In the genomic region with DNA sequence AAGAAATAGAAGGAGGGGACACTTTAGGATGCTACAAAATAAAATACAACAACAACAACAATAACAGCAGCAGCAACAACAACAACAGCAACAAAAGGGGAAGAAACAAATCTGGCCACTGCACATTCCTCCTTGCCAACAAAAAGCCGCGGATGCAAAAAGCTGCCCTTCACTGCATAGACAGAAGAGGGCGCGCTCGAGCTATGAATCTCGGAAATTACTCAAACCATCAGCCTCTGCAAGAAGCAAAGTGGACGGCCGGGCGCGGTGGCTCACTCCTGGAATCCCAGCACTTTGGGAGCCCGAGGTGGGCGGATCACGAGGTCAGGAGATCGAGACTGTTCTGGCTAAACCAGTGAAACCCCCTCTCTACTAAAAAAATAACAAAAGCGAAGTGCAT, we compare ENCODE assay signal across 19 cellular contexts. TPM values are rescaled to one million over a fixed set of nuclear protein-coding genes. Genes with fewer than 3 reads are reported as not detected.
DNase-seq lines count a peak whose midpoint lies in the region; ATAC-seq, FAIRE-seq and TF ChIP-seq lines count a peak whose summit lies in the region.
"Not testable (repeated sequence)": the region's sequence is repeated elsewhere in the genome, so short reads cannot be mapped to it uniquely, and the experiment has no call there.
"Had no signal": no experiment of that assay in that cellular context is flagged by ENCODE, and none has a peak within 500 bp of the region (broad histone marks: within the 10 kb centered on the region; RNA-seq: fewer than 3 reads in every experiment).

No MANE protein-coding gene starts in this region.

- H3K9ac ChIP-seq in colonic mucosa (ENCODE audit: low read depth in 2 of 2, low read length in 2 of 2): not testable (repeated sequence)

- POLR2A ChIA-PET in PC-9 (lab: Charles Lee; ENCODE audit: unreplicated experiment); naive thymus-derived CD4-positive, alpha-beta T cell (lab: Charles Lee): not testable (repeated sequence)

- not testable (repeated sequence) for H3K4me3 ChIP-seq in PC-9; colonic mucosa; right atrium auricular region; naive thymus-derived CD4-positive, alpha-beta T cell (ENCODE audit: low read length); psoas muscle

- not testable (repeated sequence) for H3K79me2 ChIP-seq in PC-9 (ENCODE audit: low read depth)

- not testable (repeated sequence) for H4K20me1 ChIP-seq in PC-9 (ENCODE audit: insufficient read depth)

- 0 to 1% (median 1%) methylated on average over 10 of the region's 15 CpGs for WGBS in psoas muscle, 3 donors

- H3K9me3 Mint-ChIP-seq in activated T-helper 2 cell treated with anti-CD3 and anti-CD28 coated beads, Interferon-gamma antibody, Interleukin-2, Interleukin-4, amounts not matched to agents 10 μg/mL and 5 μg/mL and 100 μg/mL, durations not matched to agents 14 hours and 24 hours and 36 hours; naive thymus-derived CD4-positive, alpha-beta T cell; type B pancreatic cell: not testable (repeated sequence)

- H3K27me3 Mint-ChIP-seq in activated T-helper 2 cell treated with anti-CD3 and anti-CD28 coated beads, Interferon-gamma antibody, Interleukin-2, Interleukin-4, amounts not matched to agents 10 μg/mL and 5 μg/mL and 100 μg/mL, durations not matched to agents 14 hours and 24 hours and 36 hours (ENCODE audit: low read depth); naive thymus-derived CD4-positive, alpha-beta T cell; type B pancreatic cell: not testable (repeated sequence)

- H2AFZ ChIP-seq in PC-9: not testable (repeated sequence)

- not testable (repeated sequence) for FAIRE-seq in D721Med (lab: Jason Lieb, UNC)

- H3K4me1 ChIP-seq in PC-9 (replicated peaks; ENCODE audit: insufficient read depth); colonic mucosa; right atrium auricular region; naive thymus-derived CD4-positive, alpha-beta T cell (ENCODE audit: control insufficient read depth in 2 of 2, insufficient read depth in 2 of 2, low read length in 2 of 2); psoas muscle: not testable (repeated sequence)

- ATAC-seq in naive thymus-derived CD4-positive, alpha-beta T cell; psoas muscle: not testable (repeated sequence)

- H3K4me2 ChIP-seq in PC-9: not testable (repeated sequence)

- H3F3A ChIP-seq in PC-9 (ENCODE audit: insufficient read depth, low read depth): not testable (repeated sequence)

- DNase-seq in D721Med (ENCODE audit: insufficient read length, low spot score); colonic mucosa; right atrium auricular region (ENCODE audit: low spot score); psoas muscle; type B pancreatic cell (ENCODE audit: extremely low spot score, unreplicated experiment): not testable (repeated sequence)
- peak in 1 of 2 experiments; percentile 98 for DNase-seq in PC-9
- peak; percentile 97 for DNase-seq in activated T-helper 2 cell treated with anti-CD3 and anti-CD28 coated beads, Interferon-gamma antibody, Interleukin-2, Interleukin-4, amounts not matched to agents 10 μg/mL and 5 μg/mL and 100 μg/mL, durations not matched to agents 14 hours and 24 hours and 36 hours (ENCODE audit: low spot score)
- peak in 8 of 9 donors; percentile 81 to 96 (median 90) for DNase-seq in naive thymus-derived CD4-positive, alpha-beta T cell

- H3K27ac ChIP-seq in PC-9; colonic mucosa; right atrium auricular region; naive thymus-derived CD4-positive, alpha-beta T cell (ENCODE audit: low read depth, low read length); psoas muscle: not testable (repeated sequence)

- BruUV-seq in PC-9 (replicated peaks; lab: Mats Ljungman, UMichigan): not testable (repeated sequence)

- intact Hi-C loops in PC-9 (cut with micrococcal nuclease; ENCODE audit: unreplicated experiment); activated T-helper 2 cell treated with anti-CD3 and anti-CD28 coated beads, Interferon-gamma antibody, Interleukin-2, Interleukin-4, amounts not matched to agents 10 μg/mL and 5 μg/mL and 100 μg/mL, durations not matched to agents 14 hours and 24 hours and 36 hours (cut with micrococcal nuclease); colonic mucosa (cut with DNase I); naive thymus-derived CD4-positive, alpha-beta T cell (cut with micrococcal nuclease); psoas muscle (cut with DNase I): not testable (repeated sequence)

- CTCF ChIA-PET in PC-9 (lab: Charles Lee); naive thymus-derived CD4-positive, alpha-beta T cell (lab: Charles Lee): not testable (repeated sequence)

- H3K27ac Mint-ChIP-seq in activated T-helper 2 cell treated with anti-CD3 and anti-CD28 coated beads, Interferon-gamma antibody, Interleukin-2, Interleukin-4, amounts not matched to agents 10 μg/mL and 5 μg/mL and 100 μg/mL, durations not matched to agents 14 hours and 24 hours and 36 hours; naive thymus-derived CD4-positive, alpha-beta T cell; type B pancreatic cell: not testable (repeated sequence)

- H3K9me2 ChIP-seq in PC-9 (ENCODE audit: insufficient read depth): not testable (repeated sequence)

- not testable (repeated sequence) for H3K36me3 ChIP-seq in PC-9 (ENCODE audit: low read depth); colonic mucosa; right atrium auricular region; naive thymus-derived CD4-positive, alpha-beta T cell (ENCODE audit: control insufficient read depth in 2 of 3, insufficient read depth in 3 of 3, low read length in 3 of 3); psoas muscle (ENCODE audit: insufficient read depth in 1 of 2, low read depth in 1 of 2)

- H3K27me3 ChIP-seq in PC-9 (ENCODE audit: insufficient read depth, low read depth); colonic mucosa; right atrium auricular region; naive thymus-derived CD4-positive, alpha-beta T cell (ENCODE audit: control insufficient read depth in 2 of 2, insufficient read depth in 2 of 2, low read length in 2 of 2); psoas muscle (ENCODE audit: insufficient read depth in 3 of 3, low read length in 2 of 3): not testable (repeated sequence)

- H3K9me3 ChIP-seq in PC-9 (ENCODE audit: insufficient read depth, low read depth); colonic mucosa; right atrium auricular region; naive thymus-derived CD4-positive, alpha-beta T cell (ENCODE audit: control insufficient read depth in 2 of 3, low read length in 3 of 3); psoas muscle: not testable (repeated sequence)

- not testable (repeated sequence) for H3K4me1 Mint-ChIP-seq in activated T-helper 2 cell treated with anti-CD3 and anti-CD28 coated beads, Interferon-gamma antibody, Interleukin-2, Interleukin-4, amounts not matched to agents 10 μg/mL and 5 μg/mL and 100 μg/mL, durations not matched to agents 14 hours and 24 hours and 36 hours (ENCODE audit: low read depth); naive thymus-derived CD4-positive, alpha-beta T cell; type B pancreatic cell (ENCODE audit: unreplicated experiment)

- TF ChIP-seq CTCF in D721Med (IDR thresholded peaks at IDR 0.05; ENCODE audit: insufficient read depth, missing control alignments) (peak; percentile 39), PC-9 (conservative IDR thresholded peaks at IDR 0.05) (peak; percentile 74), colonic mucosa (IDR thresholded peaks at IDR 0.05) (peak; percentile 75), right atrium auricular region (IDR thresholded peaks at IDR 0.05) (peak; percentile 44 to 82), psoas muscle (IDR thresholded peaks at IDR 0.05) (peak; percentile 52), type B pancreatic cell (conservative IDR thresholded peaks at IDR 0.05) (peak; percentile 66)

- H3K4me3 Mint-ChIP-seq in activated T-helper 2 cell treated with anti-CD3 and anti-CD28 coated beads, Interferon-gamma antibody, Interleukin-2, Interleukin-4, amounts not matched to agents 10 μg/mL and 5 μg/mL and 100 μg/mL, durations not matched to agents 14 hours and 24 hours and 36 hours (ENCODE audit: low read depth); type B pancreatic cell: not testable (repeated sequence)
- peak overlapping the region in 1 of 10 donors; percentile 50 for H3K4me3 Mint-ChIP-seq in naive thymus-derived CD4-positive, alpha-beta T cell

- not testable (repeated sequence) for H3K36me3 Mint-ChIP-seq in activated T-helper 2 cell treated with anti-CD3 and anti-CD28 coated beads, Interferon-gamma antibody, Interleukin-2, Interleukin-4, amounts not matched to agents 10 μg/mL and 5 μg/mL and 100 μg/mL, durations not matched to agents 14 hours and 24 hours and 36 hours (ENCODE audit: low read depth); naive thymus-derived CD4-positive, alpha-beta T cell; type B pancreatic cell

RNA-seq across cellular contexts. Expression of a gene that starts 34.0 kb away (rescaled TPM):
- not detected in 2 replicates for total RNA-seq in PC-9 (2021)
- total RNA-seq in activated T-helper 2 cell treated with anti-CD3 and anti-CD28 coated beads, Interferon-gamma antibody, Interleukin-2, Interleukin-4, amounts not matched to agents 10 μg/mL and 5 μg/mL and 100 μg/mL, durations not matched to agents 14 hours and 24 hours and 36 hours: not detected in 2 replicates
- 1 to 10 TPM in 1 of 2 donors, under 1 TPM in 1; 0.64 to 1.1 TPM for total RNA-seq in colonic mucosa
- not detected for total RNA-seq in right atrium auricular region
- total RNA-seq in naive thymus-derived CD4-positive, alpha-beta T cell: not detected
- not detected for polyA plus RNA-seq in naive thymus-derived CD4-positive, alpha-beta T cell
- not detected for total RNA-seq in psoas muscle
- not detected for polyA plus RNA-seq in psoas muscle
- 4.4 and 9.8 TPM in 2 replicates for total RNA-seq in type B pancreatic cell (ENCODE audit: low replicate concordance)
- total RNA-seq: activated naive CD4-positive, alpha-beta T cell treated with anti-CD3 and anti-CD28 coated beads for 36 hours; aorta; cerebellum; fibroblast of lung; glomerular endothelial cell; IMR-90; left cardiac atrium; OCI-LY7; right cardiac atrium; subcutaneous adipose tissue had no signal
- polyA plus RNA-seq: fibroblast of lung, GM12878, IMR-90, right cardiac atrium had no signal
